Comparison of ENCODE assay signal across 12 cellular contexts in the genomic region with DNA sequence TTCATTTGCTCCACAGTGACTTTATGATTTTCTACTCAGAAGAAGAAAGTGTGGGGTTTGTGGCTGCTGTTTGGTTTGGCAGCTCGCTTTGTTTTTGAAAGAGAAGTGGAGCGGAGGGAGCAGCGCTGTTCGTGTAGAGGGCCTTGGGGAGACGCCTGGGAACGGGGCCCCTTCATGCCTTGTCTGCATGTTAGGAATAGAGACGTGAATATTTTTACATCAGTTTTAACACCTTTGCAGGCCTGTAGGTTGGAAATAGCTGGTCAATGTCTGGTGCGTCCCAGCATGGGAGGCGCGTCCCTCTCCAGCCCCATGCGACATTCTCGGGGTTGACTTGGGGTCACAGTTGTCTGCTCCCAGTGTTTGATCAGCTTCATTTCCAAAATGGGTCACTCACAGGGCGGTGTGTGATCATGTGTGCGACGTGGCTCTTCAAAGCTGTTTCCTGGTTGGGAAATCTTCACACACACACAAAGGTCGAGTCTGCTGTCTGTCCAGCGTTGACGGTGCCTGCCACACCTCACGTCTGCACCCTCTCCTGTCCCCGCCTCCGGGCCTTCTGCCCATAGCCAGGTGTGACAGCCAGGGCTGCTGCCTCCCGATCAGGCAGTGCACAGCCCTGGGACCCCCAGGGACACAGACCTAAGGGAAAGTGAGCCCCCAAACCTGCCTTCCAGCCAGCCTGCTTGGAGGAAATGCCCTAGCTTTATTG.
A peak's percentile ranks its signal among the peaks of the same experiment; 100 is the strongest.
DNase-seq lines count a peak whose midpoint lies in the region; ATAC-seq and TF ChIP-seq lines count a peak whose summit lies in the region.
"Had no signal": no experiment of that assay in that cellular context is flagged by ENCODE, and none has a peak within 500 bp of the region (broad histone marks: within the 10 kb centered on the region; RNA-seq: fewer than 3 reads in every experiment).

No MANE protein-coding gene starts in this region.

- peaks cover 8% of the 10 kb centered on the region for H3K27me3 Mint-ChIP-seq in osteocyte (ENCODE audit: unreplicated experiment)
- H3K27me3 Mint-ChIP-seq in stimulated activated memory B cell treated with anti-CD40 and anti-IgM and Interleukin-4, amounts not matched to agents 10 μg/mL and 1 μg/mL and 100 μg/mL, for 72 hours, result peaks cover 34% of the 10 kb centered on the region

- DNase-seq in DMS153 treated with DMSO at 0.1 percent for 48 hours (lab: John Stamatoyannopoulos, UW; ENCODE audit: unreplicated experiment) (peak; percentile 68), SHP77 (lab: John Stamatoyannopoulos, UW) (peak; percentile 66 to 81), Right ventricle myocardium superior (peak; percentile 55), osteocyte (ENCODE audit: extremely low spot score, unreplicated experiment) (no peak), MG63 (no peak), GDM1 (lab: John Stamatoyannopoulos, UW) (no peak), HK-2 (ENCODE audit: unreplicated experiment) (no peak)
- DNase-seq: activated CD4-positive, alpha-beta T cell treated with anti-CD3 and anti-CD28 coated beads, Interleukin-2, amount 10 ng/mL, durations not matched to agents 7 days and 5 days; amniotic stem cell; NCI-H1048 had no signal

- peak overlapping the region; percentile 23 for H3K27ac Mint-ChIP-seq in osteocyte (ENCODE audit: unreplicated experiment)
- no peak overlapping the region for H3K27ac Mint-ChIP-seq in stimulated activated memory B cell treated with anti-CD40 and anti-IgM and Interleukin-4, amounts not matched to agents 10 μg/mL and 1 μg/mL and 100 μg/mL, for 72 hours
- H3K27ac Mint-ChIP-seq: activated CD4-positive, alpha-beta T cell treated with anti-CD3 and anti-CD28 coated beads, Interleukin-2, amount 10 ng/mL, durations not matched to agents 7 days and 5 days had no signal

- no peaks in the 10 kb centered on the region for H3K27me3 ChIP-seq in MG63
- H3K27me3 ChIP-seq: neutrophil had no signal

- no peaks in the 10 kb centered on the region for H3K9me3 Mint-ChIP-seq in osteocyte (ENCODE audit: unreplicated experiment)
- H3K9me3 Mint-ChIP-seq in stimulated activated memory B cell treated with anti-CD40 and anti-IgM and Interleukin-4, amounts not matched to agents 10 μg/mL and 1 μg/mL and 100 μg/mL, for 72 hours, result no peaks in the 10 kb centered on the region
- H3K9me3 Mint-ChIP-seq: activated CD4-positive, alpha-beta T cell treated with anti-CD3 and anti-CD28 coated beads, Interleukin-2, amount 10 ng/mL, durations not matched to agents 7 days and 5 days had no signal

- no peaks in the 10 kb centered on the region for H3K9me3 ChIP-seq in MG63
- H3K9me3 ChIP-seq: neutrophil had no signal

- no peak for TF ChIP-seq CTCF in osteocyte (IDR thresholded peaks at IDR 0.05)

- H3K36me3 ChIP-seq in MG63, result no peaks in the 10 kb centered on the region
- H3K36me3 ChIP-seq: neutrophil had no signal

- no peaks in the 10 kb centered on the region for H3K36me3 Mint-ChIP-seq in osteocyte (ENCODE audit: unreplicated experiment)
- no peaks in the 10 kb centered on the region for H3K36me3 Mint-ChIP-seq in stimulated activated memory B cell treated with anti-CD40 and anti-IgM and Interleukin-4, amounts not matched to agents 10 μg/mL and 1 μg/mL and 100 μg/mL, for 72 hours

- peak; percentile 62 for ATAC-seq in Right ventricle myocardium superior (ENCODE audit: poor library complexity)
- ATAC-seq in stimulated activated memory B cell treated with anti-CD40 and anti-IgM and Interleukin-4, amounts not matched to agents 10 μg/mL and 1 μg/mL and 100 μg/mL, for 72 hours, result no peak

- H3K4me3 ChIP-seq in MG63, result no peak overlapping the region

- no peak overlapping the region for H3K4me3 Mint-ChIP-seq in osteocyte (ENCODE audit: unreplicated experiment)
- H3K4me3 Mint-ChIP-seq in stimulated activated memory B cell treated with anti-CD40 and anti-IgM and Interleukin-4, amounts not matched to agents 10 μg/mL and 1 μg/mL and 100 μg/mL, for 72 hours, result no peak overlapping the region
- H3K4me3 Mint-ChIP-seq: activated CD4-positive, alpha-beta T cell treated with anti-CD3 and anti-CD28 coated beads, Interleukin-2, amount 10 ng/mL, durations not matched to agents 7 days and 5 days had no signal

- peaks cover 35% of the 10 kb centered on the region for H3K4me1 Mint-ChIP-seq in osteocyte (ENCODE audit: unreplicated experiment)
- no peaks in the 10 kb centered on the region for H3K4me1 Mint-ChIP-seq in stimulated activated memory B cell treated with anti-CD40 and anti-IgM and Interleukin-4, amounts not matched to agents 10 μg/mL and 1 μg/mL and 100 μg/mL, for 72 hours

- intact Hi-C loops in Right ventricle myocardium superior (cut with DNase I), result no loop called here

Comparison
In these comparisons a context has a peak if more than half of its experiments do, and no peak if none do; other contexts are left out.
1. DNase-seq: peak in DMS153 treated with DMSO at 0.1 percent for 48 hours (single experiment), SHP77 (2 of 2) and Right ventricle myocardium superior (single experiment); none in osteocyte (single experiment), MG63 (single experiment), GDM1 (single experiment) and HK-2 (single experiment).